In genomic region chr20:51424270-51425041, GRCh38 we compare ENCODE assay signal across 18 cellular contexts.
A peak's percentile ranks its signal among the peaks of the same experiment; 100 is the strongest.
DNase-seq lines count a peak whose midpoint lies in the region; ATAC-seq and TF ChIP-seq lines count a peak whose summit lies in the region.
"Had no signal": no experiment of that assay in that cellular context is flagged by ENCODE, and none has a peak within 500 bp of the region (broad histone marks: within the 10 kb centered on the region; RNA-seq: fewer than 3 reads in every experiment).

No MANE protein-coding gene starts in this region.

- H3K36me3 Mint-ChIP-seq in activated CD4-positive, alpha-beta T cell treated with anti-CD3 and anti-CD28 coated beads for 36 hours (ENCODE audit: low read depth): peaks cover 71% of the 10 kb centered on the region
- peaks cover 43% of the 10 kb centered on the region for H3K36me3 Mint-ChIP-seq in effector memory CD8-positive, alpha-beta T cell (ENCODE audit: insufficient read depth)
- peaks cover 51 to 81% of the 10 kb centered on the region in 2 donors for H3K36me3 Mint-ChIP-seq in stimulated activated naive B cell treated with anti-CD40 and anti-IgM and Interleukin-4, amounts not matched to agents 10 μg/mL and 1 μg/mL and 100 μg/mL, for 72 hours
- H3K36me3 Mint-ChIP-seq: brain had no signal

- no peaks in the 10 kb centered on the region for H3K27me3 ChIP-seq in breast epithelium
- H3K27me3 ChIP-seq: pancreas, suprapubic skin had no signal

- no peak overlapping the region for H3K27ac ChIP-seq in breast epithelium
- H3K27ac ChIP-seq: lower lobe of right lung, pancreas, SK-N-MC, suprapubic skin had no signal

- H3K9me3 ChIP-seq in breast epithelium: no peaks in the 10 kb centered on the region
- H3K9me3 ChIP-seq: HAP-1, lower lobe of right lung, pancreas, suprapubic skin had no signal

- intact Hi-C loops in activated CD4-positive, alpha-beta T cell treated with anti-CD3 and anti-CD28 coated beads for 36 hours (cut with DNase I, micrococcal nuclease): loop anchor here (1.0 to 5.0 kb wide), 7 partner anchors 19 to 362 kb away; no protein-coding TSS in a partner anchor
- intact Hi-C loops in breast epithelium (cut with DNase I; ENCODE audit: low total_unique reads): no loop called here

- no peak for TF ChIP-seq POLR2A in breast epithelium (IDR thresholded peaks at IDR 0.05)

- H3K27ac Mint-ChIP-seq in activated CD4-positive, alpha-beta T cell treated with anti-CD3 and anti-CD28 coated beads for 36 hours: peak overlapping the region; percentile 92
- peak overlapping the region; percentile 27 to 96 for H3K27ac Mint-ChIP-seq in effector memory CD8-positive, alpha-beta T cell
- H3K27ac Mint-ChIP-seq in stimulated activated naive B cell treated with anti-CD40 and anti-IgM and Interleukin-4, amounts not matched to agents 10 μg/mL and 1 μg/mL and 100 μg/mL, for 72 hours: peak overlapping the region; percentile 80

- ATAC-seq in activated CD4-positive, alpha-beta T cell treated with anti-CD3 and anti-CD28 coated beads for 36 hours: peak; percentile 35
- ATAC-seq in effector memory CD8-positive, alpha-beta T cell (replicated peaks): peak; percentile 51
- peak; percentile 71 to 75 for ATAC-seq in stimulated activated naive B cell treated with anti-CD40 and anti-IgM and Interleukin-4, amounts not matched to agents 10 μg/mL and 1 μg/mL and 100 μg/mL, for 72 hours (replicated peaks)
- ATAC-seq: pancreas had no signal

- CTCF ChIA-PET in activated CD4-positive, alpha-beta T cell treated with anti-CD3 and anti-CD28 coated beads for 36 hours (lab: Charles Lee): interaction anchor here (0.7 to 1.9 kb wide), 2 partner anchors 19 to 56 kb away, joined by 3 to 6 read pairs; no protein-coding TSS in a partner anchor
- CTCF ChIA-PET in HEK293T (lab: Yijun Ruan, JAX): no interaction called here

- H3K4me3 Mint-ChIP-seq in activated CD4-positive, alpha-beta T cell treated with anti-CD3 and anti-CD28 coated beads for 36 hours: peak overlapping the region; percentile 52
- peak overlapping the region; percentile 49 to 65 for H3K4me3 Mint-ChIP-seq in effector memory CD8-positive, alpha-beta T cell
- peak overlapping the region; percentile 19 to 37 for H3K4me3 Mint-ChIP-seq in stimulated activated naive B cell treated with anti-CD40 and anti-IgM and Interleukin-4, amounts not matched to agents 10 μg/mL and 1 μg/mL and 100 μg/mL, for 72 hours
- H3K4me3 Mint-ChIP-seq: brain had no signal

- DNase-seq in activated CD4-positive, alpha-beta T cell treated with anti-CD3 and anti-CD28 coated beads for 36 hours: peak; percentile 43
- DNase-seq in activated CD4-positive, alpha-beta T cell treated with anti-CD3 and anti-CD28 coated beads, Interleukin-2, amount 50 U/mL, for 1 hour: no peak
- DNase-seq in activated CD4-positive, alpha-beta T cell treated with anti-CD3 and anti-CD28 coated beads for 48 hours: peak; percentile 24
- DNase-seq in effector memory CD8-positive, alpha-beta T cell: peak in 1 of 3 experiments; percentile 27
- peak; percentile 39 for DNase-seq in stimulated activated naive B cell treated with anti-CD40 and anti-IgM and Interleukin-4, amounts not matched to agents 10 μg/mL and 1 μg/mL and 100 μg/mL, for 72 hours
- DNase-seq in HEK293T (ENCODE audit: extremely low spot score): no peak
- no peak for DNase-seq in breast epithelium (ENCODE audit: low spot score in 2 of 2)
- no peak for DNase-seq in LoVo (ENCODE audit: low spot score)
- DNase-seq: hypothalamus, KBM-7, lower lobe of right lung, NCI-H1930, NCI-H82, pancreas had no signal

- POLR2A ChIA-PET in activated CD4-positive, alpha-beta T cell treated with anti-CD3 and anti-CD28 coated beads for 36 hours (lab: Charles Lee): interaction anchor here (1.9 kb wide), 1 partner anchor 19 kb away, joined by 11 read pairs; no protein-coding TSS in a partner anchor
- POLR2A ChIA-PET in HEK293T (lab: Yijun Ruan, JAX): no interaction called here

- no peak for TF ChIP-seq CTCF in breast epithelium (IDR thresholded peaks at IDR 0.05)

- no peaks in the 10 kb centered on the region for H3K27me3 Mint-ChIP-seq in activated CD4-positive, alpha-beta T cell treated with anti-CD3 and anti-CD28 coated beads for 36 hours
- H3K27me3 Mint-ChIP-seq in effector memory CD8-positive, alpha-beta T cell: no peaks in the 10 kb centered on the region
- H3K27me3 Mint-ChIP-seq in stimulated activated naive B cell treated with anti-CD40 and anti-IgM and Interleukin-4, amounts not matched to agents 10 μg/mL and 1 μg/mL and 100 μg/mL, for 72 hours: no peaks in the 10 kb centered on the region

- no peaks in the 10 kb centered on the region for H3K36me3 ChIP-seq in breast epithelium
- H3K36me3 ChIP-seq: HAP-1, lower lobe of right lung, pancreas, suprapubic skin had no signal

- H3K4me1 Mint-ChIP-seq in activated CD4-positive, alpha-beta T cell treated with anti-CD3 and anti-CD28 coated beads for 36 hours: peaks cover 84% of the 10 kb centered on the region
- peaks cover 55 to 58% of the 10 kb centered on the region in 2 donors for H3K4me1 Mint-ChIP-seq in effector memory CD8-positive, alpha-beta T cell (ENCODE audit: low read depth in 2 of 2)
- H3K4me1 Mint-ChIP-seq in stimulated activated naive B cell treated with anti-CD40 and anti-IgM and Interleukin-4, amounts not matched to agents 10 μg/mL and 1 μg/mL and 100 μg/mL, for 72 hours: peaks cover 39 to 57% of the 10 kb centered on the region in 2 donors

- H3K4me1 ChIP-seq in breast epithelium: no peaks in the 10 kb centered on the region
- H3K4me1 ChIP-seq: HAP-1, pancreas, suprapubic skin had no signal

- H3K9me3 Mint-ChIP-seq in activated CD4-positive, alpha-beta T cell treated with anti-CD3 and anti-CD28 coated beads for 36 hours (ENCODE audit: low read depth): no peaks in the 10 kb centered on the region
- no peaks in the 10 kb centered on the region for H3K9me3 Mint-ChIP-seq in effector memory CD8-positive, alpha-beta T cell
- no peaks in the 10 kb centered on the region for H3K9me3 Mint-ChIP-seq in stimulated activated naive B cell treated with anti-CD40 and anti-IgM and Interleukin-4, amounts not matched to agents 10 μg/mL and 1 μg/mL and 100 μg/mL, for 72 hours
- H3K9me3 Mint-ChIP-seq: brain had no signal

- H3K4me3 ChIP-seq in breast epithelium: no peak overlapping the region
- H3K4me3 ChIP-seq: HAP-1, lower lobe of right lung, pancreas, SK-N-MC, suprapubic skin had no signal

TF ChIP-seq in HEK293T, 16 proteins besides CTCF, POLR2A, EP300 and RAD21:
- no peak for TF ChIP-seq PKNOX1 (IDR thresholded peaks at IDR 0.05)

Comparison
In these comparisons a context has a peak if more than half of its experiments do, and no peak if none do; other contexts are left out.
1. DNase-seq: peak in activated CD4-positive, alpha-beta T cell treated with anti-CD3 and anti-CD28 coated beads for 36 hours (single experiment), activated CD4-positive, alpha-beta T cell treated with anti-CD3 and anti-CD28 coated beads for 48 hours (single experiment) and stimulated activated naive B cell treated with anti-CD40 and anti-IgM and Interleukin-4, amounts not matched to agents 10 μg/mL and 1 μg/mL and 100 μg/mL, for 72 hours (single experiment); none in activated CD4-positive, alpha-beta T cell treated with anti-CD3 and anti-CD28 coated beads, Interleukin-2, amount 50 U/mL, for 1 hour (single experiment), HEK293T (single experiment), breast epithelium (0 of 2) and LoVo (single experiment).
2. Peak in every context shown above with its lines, with median percentiles within 50 percentile points of each other: ATAC-seq, H3K27ac Mint-ChIP-seq and H3K4me3 Mint-ChIP-seq.